In the genomic region with DNA sequence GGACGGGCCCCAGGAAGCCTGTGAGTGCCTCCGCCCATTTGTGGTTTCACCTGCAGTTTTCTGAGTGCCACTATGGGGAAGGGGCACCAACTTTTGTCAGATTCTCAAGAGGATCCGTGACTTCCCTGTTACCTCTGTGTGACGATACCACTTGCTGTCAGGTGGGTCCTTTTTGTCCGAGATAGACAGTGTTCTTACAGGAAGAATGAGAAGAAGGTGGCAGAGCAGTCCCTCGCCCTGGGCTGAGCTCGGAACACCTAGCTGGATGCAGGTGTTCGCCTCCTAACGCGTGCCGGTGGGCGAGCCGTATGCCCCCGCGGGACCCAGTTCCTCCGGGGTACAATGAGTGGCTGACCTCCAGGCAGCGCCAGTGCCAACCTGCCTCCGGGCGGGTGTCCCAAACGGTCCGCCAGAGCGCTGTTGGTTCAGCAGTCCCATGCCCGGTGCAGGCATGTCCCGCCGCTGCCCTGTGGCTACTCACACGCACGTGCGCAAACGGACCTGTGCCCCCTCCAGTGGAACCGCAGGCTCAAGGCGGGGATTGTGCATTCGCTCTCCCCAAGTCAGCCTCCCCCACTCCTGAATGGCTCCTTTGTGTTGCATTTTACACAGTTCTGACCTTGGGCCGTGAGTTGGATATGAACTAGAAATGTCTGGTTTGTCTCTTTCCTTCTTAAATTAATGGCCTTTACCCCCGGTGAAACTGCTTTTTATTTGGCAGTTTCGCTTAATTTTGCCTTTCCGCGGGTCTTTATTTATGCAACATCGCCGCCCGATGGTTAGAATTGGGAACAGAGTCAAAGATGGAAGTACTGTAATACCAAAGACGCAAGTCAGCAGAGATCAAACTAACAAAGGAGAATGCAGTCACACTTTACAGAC, we compare ENCODE assay signal across 8 cellular contexts. TPM values are rescaled to one million over a fixed set of nuclear protein-coding genes. Genes with fewer than 3 reads are reported as not detected.
DNase-seq lines count a peak whose midpoint lies in the region; ATAC-seq and TF ChIP-seq lines count a peak whose summit lies in the region.

No MANE protein-coding gene starts in this region.

- H3K27me3 Mint-ChIP-seq in activated T-helper 2 cell treated with anti-CD3 and anti-CD28 coated beads, Interferon-gamma antibody, Interleukin-2, Interleukin-4, amounts not matched to agents 10 μg/mL and 5 μg/mL and 100 μg/mL, durations not matched to agents 14 hours and 24 hours and 36 hours (ENCODE audit: low read depth): peaks cover 41% of the 10 kb centered on the region
- peaks cover 22 to 46% (median 30%) of the 10 kb centered on the region in 5 donors for H3K27me3 Mint-ChIP-seq in naive thymus-derived CD8-positive, alpha-beta T cell

- H3K4me3 ChIP-seq in GM12864 (ENCODE audit: low read depth, low read length): peak overlapping the region; percentile 74
- peak overlapping the region; percentile 37 for H3K4me3 ChIP-seq in RWPE2 (ENCODE audit: severe bottlenecking)

- H3K27ac ChIP-seq in KOPT-K1 (ENCODE audit: low read depth, low read length, poor library complexity, severe bottlenecking): peak overlapping the region; percentile 61
- H3K27ac ChIP-seq in RWPE2 (ENCODE audit: poor library complexity, severe bottlenecking): peak overlapping the region; percentile 67

- intact Hi-C loops in activated T-helper 2 cell treated with anti-CD3 and anti-CD28 coated beads, Interferon-gamma antibody, Interleukin-2, Interleukin-4, amounts not matched to agents 10 μg/mL and 5 μg/mL and 100 μg/mL, durations not matched to agents 14 hours and 24 hours and 36 hours (cut with micrococcal nuclease): loop anchor here (1.0 to 5.0 kb wide), 12 partner anchors 80 to 637 kb away; a partner anchor contains a TSS

- H3K36me3 Mint-ChIP-seq in activated T-helper 2 cell treated with anti-CD3 and anti-CD28 coated beads, Interferon-gamma antibody, Interleukin-2, Interleukin-4, amounts not matched to agents 10 μg/mL and 5 μg/mL and 100 μg/mL, durations not matched to agents 14 hours and 24 hours and 36 hours (ENCODE audit: low read depth): peaks cover 25% of the 10 kb centered on the region
- no peaks in the 10 kb centered on the region for H3K36me3 Mint-ChIP-seq in naive thymus-derived CD8-positive, alpha-beta T cell

- no peaks in the 10 kb centered on the region for H3K36me3 ChIP-seq in KOPT-K1 (ENCODE audit: insufficient read depth, low read length)
- H3K36me3 ChIP-seq in RWPE2 (ENCODE audit: low read depth): no peaks in the 10 kb centered on the region

- ATAC-seq in RWPE2 (ENCODE audit: low read depth) (peak; percentile 30), HG02588 (IDR thresholded peaks at IDR 0.05; ENCODE audit: unreplicated experiment) (no peak)
- ATAC-seq in naive thymus-derived CD8-positive, alpha-beta T cell: peak; percentile 18 to 21

- H3K4me1 Mint-ChIP-seq in activated T-helper 2 cell treated with anti-CD3 and anti-CD28 coated beads, Interferon-gamma antibody, Interleukin-2, Interleukin-4, amounts not matched to agents 10 μg/mL and 5 μg/mL and 100 μg/mL, durations not matched to agents 14 hours and 24 hours and 36 hours (ENCODE audit: low read depth): peaks cover 36% of the 10 kb centered on the region
- H3K4me1 Mint-ChIP-seq in naive thymus-derived CD8-positive, alpha-beta T cell: peaks cover 16 to 41% (median 27%) of the 10 kb centered on the region in 4 donors

- H3K27ac Mint-ChIP-seq in activated T-helper 2 cell treated with anti-CD3 and anti-CD28 coated beads, Interferon-gamma antibody, Interleukin-2, Interleukin-4, amounts not matched to agents 10 μg/mL and 5 μg/mL and 100 μg/mL, durations not matched to agents 14 hours and 24 hours and 36 hours: peak overlapping the region; percentile 78
- H3K27ac Mint-ChIP-seq in naive thymus-derived CD8-positive, alpha-beta T cell: peak overlapping the region; percentile 68 to 95 (median 91)

- H3K4me3 Mint-ChIP-seq in activated T-helper 2 cell treated with anti-CD3 and anti-CD28 coated beads, Interferon-gamma antibody, Interleukin-2, Interleukin-4, amounts not matched to agents 10 μg/mL and 5 μg/mL and 100 μg/mL, durations not matched to agents 14 hours and 24 hours and 36 hours (ENCODE audit: low read depth): peak overlapping the region; percentile 85
- peak overlapping the region; percentile 84 to 94 (median 90) for H3K4me3 Mint-ChIP-seq in naive thymus-derived CD8-positive, alpha-beta T cell

- POLR2A ChIA-PET in naive thymus-derived CD8-positive, alpha-beta T cell (lab: Charles Lee): interaction anchor here (1.0 to 3.8 kb wide), 6 partner anchors 110 to 362 kb away, joined by 4 to 30 read pairs (median 6); a partner anchor contains a TSS

- no peaks in the 10 kb centered on the region for H3K4me1 ChIP-seq in RWPE2 (ENCODE audit: insufficient read depth, poor library complexity, severe bottlenecking)

- DNase-seq in GM12864 (ENCODE audit: low read depth) (no peak), RWPE2 (ENCODE audit: low spot score) (peak; percentile 76), fibroblast of peridontal ligament (ENCODE audit: extremely low read depth) (peak; percentile 87)
- peak; percentile 69 for DNase-seq in activated T-helper 2 cell treated with anti-CD3 and anti-CD28 coated beads, Interferon-gamma antibody, Interleukin-2, Interleukin-4, amounts not matched to agents 10 μg/mL and 5 μg/mL and 100 μg/mL, durations not matched to agents 14 hours and 24 hours and 36 hours (ENCODE audit: low spot score)
- DNase-seq in naive thymus-derived CD8-positive, alpha-beta T cell: peak; percentile 25 to 83 (median 74)
- DNase-seq in stimulated activated naive CD4-positive, alpha-beta T cell treated with Interleukin-2 at 50 U/mL for 16 hours (lab: John Stamatoyannopoulos, UW): peak; percentile 59

- H3K9me3 Mint-ChIP-seq in activated T-helper 2 cell treated with anti-CD3 and anti-CD28 coated beads, Interferon-gamma antibody, Interleukin-2, Interleukin-4, amounts not matched to agents 10 μg/mL and 5 μg/mL and 100 μg/mL, durations not matched to agents 14 hours and 24 hours and 36 hours: no peaks in the 10 kb centered on the region
- H3K9me3 Mint-ChIP-seq in naive thymus-derived CD8-positive, alpha-beta T cell: no peaks in the 10 kb centered on the region

- TF ChIP-seq CTCF in GM12864 (IDR thresholded peaks at IDR 0.05; ENCODE audit: low read depth, low read length, missing control alignments): peak; percentile 67
- TF ChIP-seq CTCF in RWPE2 (IDR thresholded peaks at IDR 0.05; ENCODE audit: poor library complexity, severe bottlenecking): peak; percentile 98

- H3K9me3 ChIP-seq in KOPT-K1 (ENCODE audit: insufficient read depth, low read length, poor library complexity, severe bottlenecking) (no peaks in the 10 kb centered on the region), RWPE2 (ENCODE audit: severe bottlenecking) (no peaks in the 10 kb centered on the region)

- H3K27me3 ChIP-seq in RWPE2 (ENCODE audit: insufficient read depth, poor library complexity, severe bottlenecking): no peaks in the 10 kb centered on the region

RNA-seq across cellular contexts. Expression of a gene that starts 1.1 kb away (rescaled TPM):
- total RNA-seq in activated T-helper 2 cell treated with anti-CD3 and anti-CD28 coated beads, Interferon-gamma antibody, Interleukin-2, Interleukin-4, amounts not matched to agents 10 μg/mL and 5 μg/mL and 100 μg/mL, durations not matched to agents 14 hours and 24 hours and 36 hours: 32.9 and 33.1 TPM in 2 replicates
- under 1 TPM; 0.69 to 0.81 TPM for total RNA-seq in naive thymus-derived CD8-positive, alpha-beta T cell
- polyA plus RNA-seq in naive thymus-derived CD8-positive, alpha-beta T cell: under 1 TPM in 1 of 3 donors, not detected in 2; 0.05 TPM

Comparison
In these comparisons a context has a peak if more than half of its experiments do, and no peak if none do; other contexts are left out.
1. RNA of a gene that starts 1.1 kb away (total RNA-seq): 32.9 to 33.1 TPM in activated T-helper 2 cell treated with anti-CD3 and anti-CD28 coated beads, Interferon-gamma antibody, Interleukin-2, Interleukin-4, amounts not matched to agents 10 μg/mL and 5 μg/mL and 100 μg/mL, durations not matched to agents 14 hours and 24 hours and 36 hours; 0.69 to 0.81 TPM in naive thymus-derived CD8-positive, alpha-beta T cell; every median in the first group is over 10 times any median in the second.